Comparison of ENCODE assay signal across 8 cellular contexts in genomic region chr16:85616608-85617311, GRCh38. TPM values are rescaled to one million over a fixed set of nuclear protein-coding genes. Genes with fewer than 3 reads are reported as not detected.
A peak's percentile ranks its signal among the peaks of the same experiment; 100 is the strongest.
DNase-seq lines count a peak whose midpoint lies in the region; ATAC-seq and TF ChIP-seq lines count a peak whose summit lies in the region.

No MANE protein-coding gene starts in this region.

- H2AFZ ChIP-seq in DND-41 (ENCODE audit: low read depth, low read length), result no peak overlapping the region

- CTCF ChIA-PET in HEK293T (lab: Yijun Ruan, JAX), result interaction anchor here (0.5 to 2.7 kb wide), 31 partner anchors 8 to 1020 kb away, joined by 3 to 19 read pairs (median 4); partner anchors contain the start of gene GINS2

- H3K79me2 ChIP-seq in DND-41 (ENCODE audit: insufficient read depth, low read length), result peaks cover 88% of the 10 kb centered on the region

- no peaks in the 10 kb centered on the region for H3K9me3 ChIP-seq in DND-41 (ENCODE audit: insufficient read depth, low read length, severe bottlenecking)
- H3K9me3 ChIP-seq in right atrium auricular region, result no peaks in the 10 kb centered on the region
- no peaks in the 10 kb centered on the region for H3K9me3 ChIP-seq in stomach

- H4K20me1 ChIP-seq in DND-41 (ENCODE audit: insufficient read depth, low read length), result peaks cover 81% of the 10 kb centered on the region

- no peak for TF ChIP-seq EP300 in stomach (IDR thresholded peaks at IDR 0.05)

- H3K27me3 ChIP-seq in DND-41 (ENCODE audit: insufficient read depth, low read length, poor library complexity), result no peaks in the 10 kb centered on the region
- H3K27me3 ChIP-seq in right atrium auricular region, result no peaks in the 10 kb centered on the region
- no peaks in the 10 kb centered on the region for H3K27me3 ChIP-seq in stomach

- POLR2A ChIA-PET in HEK293T (lab: Yijun Ruan, JAX), result interaction anchor here (1.4 to 1.9 kb wide), 2 partner anchors 19 to 63 kb away, joined by 4 to 6 read pairs; no protein-coding TSS in a partner anchor

- ATAC-seq in DND-41 (ENCODE audit: insufficient read depth, low read depth) (no peak), GM21576 (IDR thresholded peaks at IDR 0.05; ENCODE audit: unreplicated experiment) (no peak)

- H3K9ac ChIP-seq in DND-41 (ENCODE audit: low read depth, low read length), result no peak overlapping the region

- no peak for DNase-seq in DND-41
- no peak for DNase-seq in HEK293T (ENCODE audit: extremely low spot score)
- DNase-seq in UCSD-AML1 (lab: John Stamatoyannopoulos, UW; ENCODE audit: unreplicated experiment), result peak; percentile 49
- DNase-seq in right atrium auricular region (ENCODE audit: low spot score), result no peak
- DNase-seq in stomach, result peak; percentile 68
- no peak for DNase-seq in NCI-H345 treated with DMSO at 0.1 percent for 48 hours (lab: John Stamatoyannopoulos, UW; ENCODE audit: unreplicated experiment)
- DNase-seq in dermis blood vessel endothelial cell, result no peak

- TF ChIP-seq CTCF in DND-41 (IDR thresholded peaks at IDR 0.05; ENCODE audit: borderline replicate concordance, extremely low read depth, low read length, poor library complexity, severe bottlenecking), result no peak
- TF ChIP-seq CTCF in right atrium auricular region (IDR thresholded peaks at IDR 0.05), result no peak
- TF ChIP-seq CTCF in stomach (IDR thresholded peaks at IDR 0.05), result no peak

- no peak overlapping the region for H3K4me3 ChIP-seq in DND-41 (ENCODE audit: low read depth in 1 of 2, low read length in 2 of 2)
- peak overlapping the region in 1 of 2 donors; percentile 13 for H3K4me3 ChIP-seq in right atrium auricular region
- H3K4me3 ChIP-seq in stomach, result peak overlapping the region in 3 of 4 donors; percentile 58 to 78 (median 67)

- H3K4me2 ChIP-seq in DND-41 (ENCODE audit: insufficient read depth, low read length), result no peak overlapping the region

- intact Hi-C loops in stomach (cut with DNase I; ENCODE audit: low total_unique reads), result no loop called here

- no peak for TF ChIP-seq POLR2A in stomach (IDR thresholded peaks at IDR 0.05)

- H3K4me1 ChIP-seq in DND-41 (ENCODE audit: insufficient read depth, low read length) (peaks cover 34% of the 10 kb centered on the region), right atrium auricular region (peaks cover 0 to 72% of the 10 kb centered on the region in 2 donors), stomach (peaks cover 74 to 100% (median 96%) of the 10 kb centered on the region in 4 donors)

- H3K36me3 ChIP-seq in DND-41 (ENCODE audit: insufficient read depth, low read length) (peaks cover 15% of the 10 kb centered on the region), right atrium auricular region (no peaks in the 10 kb centered on the region), stomach (peaks cover 0 to 11% (median 0%) of the 10 kb centered on the region in 4 donors)

- WGBS in stomach, 5 donors, result 23 to 43% (median 32%) methylated on average over 25 to 28 of the region's 28 CpGs

- H3K27ac ChIP-seq in DND-41 (ENCODE audit: low read length) (peak overlapping the region; percentile 42; the same call in 1 of the 2 replicates), right atrium auricular region (peak overlapping the region; percentile 90 to 95), stomach (peak overlapping the region; percentile 93 to 98 (median 97))

TF ChIP-seq in HEK293T, 16 proteins besides CTCF, POLR2A, EP300 and RAD21:
- TF ChIP-seq FOXA1 (IDR thresholded peaks at IDR 0.05) (no peak), CTBP1 (IDR thresholded peaks at IDR 0.05; ENCODE audit: borderline replicate concordance) (no peak), TARDBP (IDR thresholded peaks at IDR 0.05) (no peak), FOXM1 (IDR thresholded peaks at IDR 0.05; ENCODE audit: borderline replicate concordance) (no peak), PKNOX1 (IDR thresholded peaks at IDR 0.05) (peak; percentile 54), ELF4 (IDR thresholded peaks at IDR 0.05) (no peak), FOXK2 (IDR thresholded peaks at IDR 0.05) (no peak), SP1 (IDR thresholded peaks at IDR 0.05) (no peak)
TF ChIP-seq in HEK293T: peak in this region for 1.

RNA-seq across cellular contexts. Expression of gene GSE1, which starts 3.6 kb away (rescaled TPM):
- 10 to 100 TPM; 37.1 to 55.7 TPM for total RNA-seq in right atrium auricular region
- total RNA-seq in stomach, result 100 to 1,000 TPM in 4 of 5 donors, 10 to 100 TPM in 1; 58.2 to 294 (median 141) TPM
- polyA plus RNA-seq in stomach, result 10 to 100 TPM; 11.8 to 21.1 (median 12.9) TPM
- 27.5 and 28.8 TPM in 2 replicates for total RNA-seq in dermis blood vessel endothelial cell

Comparison
In these comparisons a context has a peak if more than half of its experiments do, and no peak if none do; other contexts are left out.
1. DNase-seq: peak in UCSD-AML1 (single experiment) and stomach (single experiment); none in DND-41 (single experiment), HEK293T (single experiment), right atrium auricular region (single experiment), NCI-H345 treated with DMSO at 0.1 percent for 48 hours (single experiment) and dermis blood vessel endothelial cell (single experiment).
2. H3K27ac ChIP-seq: peak in every context shown above with its lines; median percentile 97 in stomach; 92 in right atrium auricular region; 42 in DND-41.
3. H3K4me3 ChIP-seq: peak in stomach (3 of 4); none in DND-41 (0 of 2).